ENCODE assay signal across 8 cellular contexts in genomic region chrX:48696301-48697181, GRCh38.
A peak's percentile ranks its signal among the peaks of the same experiment; 100 is the strongest.
DNase-seq lines count a peak whose midpoint lies in the region; FAIRE-seq and TF ChIP-seq lines count a peak whose summit lies in the region.

TSS of gene SUV39H1 (plus strand) at chrX:48696734. CDS start at chrX:48696785, 51 bp downstream.

- TF ChIP-seq CTCF in MM.1S (IDR thresholded peaks at IDR 0.05; ENCODE audit: low read length), result no peak
- no peak for TF ChIP-seq CTCF in fibroblast of pulmonary artery (IDR thresholded peaks at IDR 0.05; ENCODE audit: low read length, missing control alignments)
- TF ChIP-seq CTCF in nephron progenitor cell (IDR thresholded peaks at IDR 0.05), result no peak

- no peaks in the 10 kb centered on the region for H3K9me3 ChIP-seq in MM.1S (replicated peaks; ENCODE audit: insufficient read depth, low read length)

- H3K9me2 ChIP-seq in MM.1S (replicated peaks; ENCODE audit: insufficient read depth, low read length), result no peaks in the 10 kb centered on the region

- H3K27ac Mint-ChIP-seq in nephron progenitor cell, result peak within 1 kb of the TSS; percentile 94
- H3K27ac Mint-ChIP-seq in stimulated activated naive CD8-positive, alpha-beta T cell treated with anti-CD3 and anti-CD28 coated beads, Interleukin-15, Interleukin-2, amounts not matched to agents 100 ng/mL and 50 ng/mL, for 24 hours, result peak within 1 kb of the TSS; percentile 97

- H3K9me3 Mint-ChIP-seq in nephron progenitor cell, result peaks cover 58% of the 10 kb centered on the region
- H3K9me3 Mint-ChIP-seq in stimulated activated naive CD8-positive, alpha-beta T cell treated with anti-CD3 and anti-CD28 coated beads, Interleukin-15, Interleukin-2, amounts not matched to agents 100 ng/mL and 50 ng/mL, for 24 hours, result no peaks in the 10 kb centered on the region

- H3K4me3 ChIP-seq in MM.1S (ENCODE audit: low read length) (peak within 1 kb of the TSS; percentile 80), fibroblast of pulmonary artery (replicated peaks; ENCODE audit: low read depth, low read length) (peak within 1 kb of the TSS; percentile 63)

- peak within 1 kb of the TSS; percentile 89 for H3K4me3 Mint-ChIP-seq in nephron progenitor cell
- H3K4me3 Mint-ChIP-seq in stimulated activated naive CD8-positive, alpha-beta T cell treated with anti-CD3 and anti-CD28 coated beads, Interleukin-15, Interleukin-2, amounts not matched to agents 100 ng/mL and 50 ng/mL, for 24 hours, result peak within 1 kb of the TSS; percentile 93

- H3K79me2 ChIP-seq in MM.1S (ENCODE audit: low read length), result peaks cover 49% of the 10 kb centered on the region

- DNase-seq in HCEC 1CT (peak; percentile 84), MM.1S (peak; percentile 88), SHP77 (lab: John Stamatoyannopoulos, UW) (peak; percentile 50 to 81), fibroblast of pulmonary artery (ENCODE audit: low read depth) (peak; percentile 87), nephron progenitor cell (peak; percentile 80)
- DNase-seq in activated T-helper 9 cell treated with anti-CD3 and anti-CD28 coated beads, Interleukin-2, amount 50 U/mL, for 16 hours (ENCODE audit: low read depth), result peak; percentile 76

- peak within 1 kb of the TSS; percentile 80 for H3K27ac ChIP-seq in MM.1S (ENCODE audit: low read length)

- no peaks in the 10 kb centered on the region for H4K20me1 ChIP-seq in MM.1S (ENCODE audit: insufficient read depth, low read length)

- peaks cover 10% of the 10 kb centered on the region for H3K4me1 ChIP-seq in MM.1S (ENCODE audit: low read length)

- H3K4me2 ChIP-seq in MM.1S (ENCODE audit: low read depth, low read length), result peak within 1 kb of the TSS; percentile 87

- H3K27me3 Mint-ChIP-seq in nephron progenitor cell (ENCODE audit: low read depth, poor library complexity), result peaks cover 3% of the 10 kb centered on the region
- no peaks in the 10 kb centered on the region for H3K27me3 Mint-ChIP-seq in stimulated activated naive CD8-positive, alpha-beta T cell treated with anti-CD3 and anti-CD28 coated beads, Interleukin-15, Interleukin-2, amounts not matched to agents 100 ng/mL and 50 ng/mL, for 24 hours

- FAIRE-seq in G401.6 (lab: Jason Lieb, UNC), result peak; percentile 62

- peaks cover 40% of the 10 kb centered on the region for H3K4me1 Mint-ChIP-seq in nephron progenitor cell
- H3K4me1 Mint-ChIP-seq in stimulated activated naive CD8-positive, alpha-beta T cell treated with anti-CD3 and anti-CD28 coated beads, Interleukin-15, Interleukin-2, amounts not matched to agents 100 ng/mL and 50 ng/mL, for 24 hours (ENCODE audit: low read depth), result peaks cover 27% of the 10 kb centered on the region

- H2AFZ ChIP-seq in MM.1S (ENCODE audit: low read length), result peak within 1 kb of the TSS; percentile 82

- H3K36me3 Mint-ChIP-seq in nephron progenitor cell (ENCODE audit: low read depth), result peaks cover 7% of the 10 kb centered on the region
- peaks cover 22% of the 10 kb centered on the region for H3K36me3 Mint-ChIP-seq in stimulated activated naive CD8-positive, alpha-beta T cell treated with anti-CD3 and anti-CD28 coated beads, Interleukin-15, Interleukin-2, amounts not matched to agents 100 ng/mL and 50 ng/mL, for 24 hours (ENCODE audit: low read depth)

- no peaks in the 10 kb centered on the region for H3K36me3 ChIP-seq in MM.1S (replicated peaks; ENCODE audit: insufficient read depth, low read length)

- no peaks in the 10 kb centered on the region for H3K27me3 ChIP-seq in MM.1S (replicated peaks; ENCODE audit: insufficient read depth, low read length)

- H3F3A ChIP-seq in MM.1S (ENCODE audit: insufficient read depth, low read length), result no peaks in the 10 kb centered on the region

- peak within 1 kb of the TSS; percentile 79 for H3K9ac ChIP-seq in MM.1S (ENCODE audit: low read length)

Comparison
In these comparisons a context has a peak if more than half of its experiments do, and no peak if none do; other contexts are left out.
1. Peak in every context shown above with its lines: DNase-seq, H3K4me3 ChIP-seq and H3K27ac ChIP-seq.